In the genomic region with DNA sequence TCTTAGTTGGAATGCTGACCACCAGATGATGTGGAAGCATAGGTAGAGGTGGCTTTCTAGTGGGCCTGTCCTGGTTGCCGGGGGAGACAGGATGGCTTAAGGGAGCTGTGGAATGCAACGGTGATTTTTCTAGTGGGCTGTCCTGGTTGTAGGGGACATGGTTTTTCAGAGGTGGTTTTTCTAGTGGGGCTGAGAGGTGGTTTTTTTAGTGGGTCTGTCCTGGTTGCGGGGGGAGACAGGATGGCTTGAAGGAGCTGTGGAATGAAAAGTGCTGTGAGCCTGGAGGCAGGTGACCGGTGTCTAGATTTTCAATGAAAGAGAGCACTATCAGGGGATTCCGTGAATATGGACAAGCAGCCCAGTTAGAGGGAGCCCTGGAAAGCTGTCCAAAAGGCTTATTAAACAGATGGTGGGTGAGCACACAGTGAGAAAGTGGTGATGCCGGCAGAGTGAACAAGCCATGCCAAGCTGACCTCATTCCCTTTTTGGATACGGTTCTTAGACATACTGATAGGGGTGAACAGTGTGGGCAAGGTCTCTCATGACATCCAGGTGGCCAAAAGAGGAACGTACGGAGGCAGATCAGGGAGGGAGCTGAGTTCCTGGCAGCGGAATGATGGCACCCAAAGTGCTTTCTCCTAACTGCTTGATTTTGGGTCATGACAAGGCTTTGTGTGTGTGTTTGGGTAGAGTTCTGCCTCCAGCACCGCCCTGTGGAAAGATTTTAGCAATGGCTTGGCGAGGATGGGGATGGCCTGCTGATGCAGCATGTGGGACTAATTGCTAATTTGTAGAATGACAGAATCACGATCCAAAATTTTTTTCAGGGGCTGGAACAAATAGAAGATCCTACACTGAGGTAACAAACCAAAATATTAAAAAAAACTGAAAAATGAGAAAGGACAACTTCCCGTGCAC, we compare ENCODE assay signal across 16 cellular contexts.
DNase-seq lines count a peak whose midpoint lies in the region; ATAC-seq and TF ChIP-seq lines count a peak whose summit lies in the region.
"Had no signal": no experiment of that assay in that cellular context is flagged by ENCODE, and none has a peak within 500 bp of the region (broad histone marks: within the 10 kb centered on the region; RNA-seq: fewer than 3 reads in every experiment).

No MANE protein-coding gene starts in this region.

- H3K9me3 Mint-ChIP-seq in brain: peaks cover 0 to 1% (median 0%) of the 10 kb centered on the region in 5 experiments
- H3K9me3 Mint-ChIP-seq in neural progenitor cell: no peaks in the 10 kb centered on the region
- no peaks in the 10 kb centered on the region for H3K9me3 Mint-ChIP-seq in activated CD4-positive, alpha-beta T cell treated with anti-CD3 and anti-CD28 coated beads, Interleukin-2, amount 10 ng/mL, durations not matched to agents 7 days and 5 days

- ATAC-seq in GM21825 (IDR thresholded peaks at IDR 0.05; ENCODE audit: unreplicated experiment): no peak
- ATAC-seq: HepG2, Panc1 had no signal

- H3K4me2 ChIP-seq in neural progenitor cell: no peak overlapping the region
- H3K4me2 ChIP-seq: BLaER1 had no signal

- no peak overlapping the region for H3K4me3 ChIP-seq in neural progenitor cell
- H3K4me3 ChIP-seq: BLaER1, MG63 had no signal

- no peak overlapping the region for H2AFZ ChIP-seq in neural progenitor cell (replicated peaks)

- CTCF ChIA-PET in activated CD4-positive, alpha-beta T cell treated with anti-CD3 and anti-CD28 coated beads, Interleukin-2, amount 10 ng/mL, durations not matched to agents 7 days and 5 days (lab: Charles Lee): no interaction called here

- peak overlapping the region in 1 of 5 experiments; percentile 32 for H3K4me3 Mint-ChIP-seq in brain
- H3K4me3 Mint-ChIP-seq in neural progenitor cell: peak overlapping the region; percentile 21
- H3K4me3 Mint-ChIP-seq in activated CD4-positive, alpha-beta T cell treated with anti-CD3 and anti-CD28 coated beads, Interleukin-2, amount 10 ng/mL, durations not matched to agents 7 days and 5 days: no peak overlapping the region

- no peaks in the 10 kb centered on the region for H3K9me3 ChIP-seq in neural progenitor cell (ENCODE audit: low read depth)
- H3K9me3 ChIP-seq: MG63 had no signal

- no peaks in the 10 kb centered on the region for H3K36me3 ChIP-seq in neural progenitor cell
- H3K36me3 ChIP-seq: BLaER1, MG63 had no signal

- POLR2A ChIA-PET in activated CD4-positive, alpha-beta T cell treated with anti-CD3 and anti-CD28 coated beads, Interleukin-2, amount 10 ng/mL, durations not matched to agents 7 days and 5 days (lab: Charles Lee): no interaction called here

- peaks cover 71% of the 10 kb centered on the region for H3K4me1 Mint-ChIP-seq in brain
- peaks cover 42% of the 10 kb centered on the region for H3K4me1 Mint-ChIP-seq in neural progenitor cell
- H3K4me1 Mint-ChIP-seq in activated CD4-positive, alpha-beta T cell treated with anti-CD3 and anti-CD28 coated beads, Interleukin-2, amount 10 ng/mL, durations not matched to agents 7 days and 5 days: no peaks in the 10 kb centered on the region
- H3K4me1 Mint-ChIP-seq: CD8-positive, alpha-beta memory T cell had no signal

- H3F3A ChIP-seq in neural progenitor cell (ENCODE audit: low read depth): no peaks in the 10 kb centered on the region

- H3K27me3 Mint-ChIP-seq in brain (no peaks in the 10 kb centered on the region), neural progenitor cell (ENCODE audit: insufficient read depth, low read depth) (peaks cover 3% of the 10 kb centered on the region)
- H3K27me3 Mint-ChIP-seq in activated CD4-positive, alpha-beta T cell treated with anti-CD3 and anti-CD28 coated beads, Interleukin-2, amount 10 ng/mL, durations not matched to agents 7 days and 5 days: peaks cover 7% of the 10 kb centered on the region

- H3K9ac ChIP-seq in neural progenitor cell: no peak overlapping the region
- H3K9ac ChIP-seq: BLaER1 had no signal

- TF ChIP-seq CTCF in brain (conservative IDR thresholded peaks at IDR 0.05) (no peak), neural progenitor cell (IDR thresholded peaks at IDR 0.05) (no peak)

- no peak overlapping the region for H3K27ac ChIP-seq in neural progenitor cell
- H3K27ac ChIP-seq: BLaER1 had no signal

- DNase-seq in DMS 273 (lab: John Stamatoyannopoulos, UW; ENCODE audit: unreplicated experiment) (peak; percentile 75), NCI-H1694 treated with DMSO at 0.1 percent for 48 hours (lab: John Stamatoyannopoulos, UW) (peak; percentile 25), neural progenitor cell (ENCODE audit: low spot score) (no peak), NCI-H1105 treated with DMSO at 0.1 percent for 48 hours (lab: John Stamatoyannopoulos, UW) (no peak)
- no peak for DNase-seq in activated CD4-positive, alpha-beta T cell treated with anti-CD3 and anti-CD28 coated beads, Interleukin-2, amount 10 ng/mL, durations not matched to agents 7 days and 5 days
- DNase-seq: ACHN; CD8-positive, alpha-beta memory T cell; MG63; NCI-H2029 treated with DMSO at 0.1 percent for 48 hours; NCI-H2227 treated with DMSO at 0.1 percent for 48 hours; SHP77 treated with DMSO at 0.1 percent for 48 hours had no signal

- no peaks in the 10 kb centered on the region for H3K27me3 ChIP-seq in neural progenitor cell
- H3K27me3 ChIP-seq: BLaER1, MG63 had no signal

- H3K27ac Mint-ChIP-seq in brain (peak overlapping the region in 4 of 5 experiments; percentile 22 to 85 (median 60)), neural progenitor cell (no peak overlapping the region)
- H3K27ac Mint-ChIP-seq in activated CD4-positive, alpha-beta T cell treated with anti-CD3 and anti-CD28 coated beads, Interleukin-2, amount 10 ng/mL, durations not matched to agents 7 days and 5 days: no peak overlapping the region
- H3K27ac Mint-ChIP-seq: CD8-positive, alpha-beta memory T cell had no signal

- no peaks in the 10 kb centered on the region for H4K20me1 ChIP-seq in neural progenitor cell (ENCODE audit: low read depth)
- H4K20me1 ChIP-seq: BLaER1 had no signal

- peaks cover 30% of the 10 kb centered on the region for H3K4me1 ChIP-seq in neural progenitor cell

- peaks cover 1% of the 10 kb centered on the region for H3K36me3 Mint-ChIP-seq in brain
- no peaks in the 10 kb centered on the region for H3K36me3 Mint-ChIP-seq in neural progenitor cell
- H3K36me3 Mint-ChIP-seq in activated CD4-positive, alpha-beta T cell treated with anti-CD3 and anti-CD28 coated beads, Interleukin-2, amount 10 ng/mL, durations not matched to agents 7 days and 5 days (ENCODE audit: low read depth): no peaks in the 10 kb centered on the region
- H3K36me3 Mint-ChIP-seq: CD8-positive, alpha-beta memory T cell had no signal

- H3K79me2 ChIP-seq in neural progenitor cell (ENCODE audit: low read depth): no peaks in the 10 kb centered on the region

Comparison
In these comparisons a context has a peak if more than half of its experiments do, and no peak if none do; other contexts are left out.
1. DNase-seq: peak in DMS 273 (single experiment) and NCI-H1694 treated with DMSO at 0.1 percent for 48 hours (single experiment); none in neural progenitor cell (single experiment), NCI-H1105 treated with DMSO at 0.1 percent for 48 hours (single experiment) and activated CD4-positive, alpha-beta T cell treated with anti-CD3 and anti-CD28 coated beads, Interleukin-2, amount 10 ng/mL, durations not matched to agents 7 days and 5 days (single experiment).
2. H3K27ac Mint-ChIP-seq: peak in brain (4 of 5); none in neural progenitor cell (single experiment) and activated CD4-positive, alpha-beta T cell treated with anti-CD3 and anti-CD28 coated beads, Interleukin-2, amount 10 ng/mL, durations not matched to agents 7 days and 5 days (single experiment).